In the genomic region with DNA sequence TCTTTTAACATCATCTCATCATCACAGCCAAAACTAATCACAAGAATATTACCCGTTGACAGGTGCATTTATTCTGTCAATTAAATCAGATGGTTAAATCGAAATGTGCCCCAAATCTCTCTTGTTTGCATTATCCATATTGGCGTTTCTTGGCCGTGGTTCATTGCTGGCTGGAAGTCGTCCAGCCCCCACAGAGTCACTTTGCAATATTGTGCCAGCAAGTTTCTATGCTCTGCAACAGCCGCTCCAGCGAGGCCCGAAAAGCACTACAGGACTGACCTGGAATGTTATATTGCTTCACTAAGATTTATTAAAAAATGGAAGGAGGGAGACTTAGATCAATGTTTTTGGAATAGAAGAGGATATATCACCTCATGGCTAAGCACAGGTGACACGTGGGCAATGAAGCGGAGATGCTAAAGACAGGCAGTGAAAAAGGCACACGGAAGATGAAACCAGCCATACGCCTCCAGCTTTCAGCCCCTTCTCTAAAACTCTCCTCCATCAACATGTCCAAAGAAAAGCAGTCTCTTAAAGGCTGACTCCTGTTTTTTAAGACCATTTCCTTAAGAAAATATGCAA, we compare ENCODE assay signal across 16 cellular contexts.
"Had no signal": no experiment of that assay in that cellular context is flagged by ENCODE, and none has a peak within 500 bp of the region (broad histone marks: within the 10 kb centered on the region; RNA-seq: fewer than 3 reads in every experiment).

No MANE protein-coding gene starts in this region.

- H3K27ac ChIP-seq: heart right ventricle, lower lobe of right lung, sigmoid colon, stomach had no signal

- DNase-seq: activated naive CD4-positive, alpha-beta T cell; activated naive CD8-positive, alpha-beta T cell treated with anti-CD3 and anti-CD28 coated beads, Interleukin-2, amount 10 ng/mL, durations not matched to agents 7 days and 5 days; cerebellar nuclear complex; effector memory CD4-positive, alpha-beta T cell; heart right ventricle; left colon; lower lobe of right lung; sigmoid colon; stimulated activated CD4-positive, alpha-beta T cell treated with anti-CD3 and anti-CD28 coated beads, Interleukin-1b, Interleukin-23, amount 100 ng/mL, for 48 hours; stomach; T1000 had no signal

- H3K9me3 Mint-ChIP-seq: activated naive CD8-positive, alpha-beta T cell treated with anti-CD3 and anti-CD28 coated beads, Interleukin-2, amount 10 ng/mL, durations not matched to agents 7 days and 5 days; activated T-helper 1 cell treated with anti-CD3 and anti-CD28 coated beads, Interleukin-12 subunit alpha, Interleukin-12 subunit beta, Interleukin-2, Interleukin-4 antibody, amounts not matched to agents 30 ng/mL and 10 ng/mL and 1 ng/mL, durations not matched to agents 14 hours and 24 hours and 36 hours; dendritic cell treated with granulocyte-macrophage colony-stimulating factor and Interleukin-4, amounts not matched to agents 40 ng/mL and 50 ng/mL, for 4 days had no signal

- ATAC-seq: activated CD4-positive, CD25-positive, alpha-beta regulatory T cell treated with anti-CD3 and anti-CD28 coated beads, Interleukin-2, amount 50 U/mL, for 24 hours; heart right ventricle; left colon; lower lobe of right lung had no signal

- H3K4me3 ChIP-seq: heart right ventricle, lower lobe of right lung, sigmoid colon, stomach had no signal

- H3K4me1 Mint-ChIP-seq: activated naive CD8-positive, alpha-beta T cell treated with anti-CD3 and anti-CD28 coated beads, Interleukin-2, amount 10 ng/mL, durations not matched to agents 7 days and 5 days; mesothelial cell of epicardium had no signal

- H3K27me3 ChIP-seq: heart right ventricle, sigmoid colon, stomach had no signal

- H3K9me3 ChIP-seq: heart right ventricle, lower lobe of right lung, sigmoid colon, stomach had no signal

- H3K27me3 Mint-ChIP-seq: dendritic cell treated with granulocyte-macrophage colony-stimulating factor and Interleukin-4, amounts not matched to agents 40 ng/mL and 50 ng/mL, for 4 days had no signal

- H3K27ac Mint-ChIP-seq: activated naive CD8-positive, alpha-beta T cell treated with anti-CD3 and anti-CD28 coated beads, Interleukin-2, amount 10 ng/mL, durations not matched to agents 7 days and 5 days; activated T-helper 1 cell treated with anti-CD3 and anti-CD28 coated beads, Interleukin-12 subunit alpha, Interleukin-12 subunit beta, Interleukin-2, Interleukin-4 antibody, amounts not matched to agents 30 ng/mL and 10 ng/mL and 1 ng/mL, durations not matched to agents 14 hours and 24 hours and 36 hours; dendritic cell treated with granulocyte-macrophage colony-stimulating factor and Interleukin-4, amounts not matched to agents 40 ng/mL and 50 ng/mL, for 4 days; mesothelial cell of epicardium had no signal

- H3K4me1 ChIP-seq: heart right ventricle, lower lobe of right lung, sigmoid colon, stomach had no signal

- H3K36me3 Mint-ChIP-seq: activated naive CD8-positive, alpha-beta T cell treated with anti-CD3 and anti-CD28 coated beads, Interleukin-2, amount 10 ng/mL, durations not matched to agents 7 days and 5 days; mesothelial cell of epicardium had no signal

- FAIRE-seq: frontal cortex had no signal

- H3K36me3 ChIP-seq: heart right ventricle, lower lobe of right lung, sigmoid colon, stomach had no signal

- H3K4me3 Mint-ChIP-seq: activated naive CD8-positive, alpha-beta T cell treated with anti-CD3 and anti-CD28 coated beads, Interleukin-2, amount 10 ng/mL, durations not matched to agents 7 days and 5 days; activated T-helper 1 cell treated with anti-CD3 and anti-CD28 coated beads, Interleukin-12 subunit alpha, Interleukin-12 subunit beta, Interleukin-2, Interleukin-4 antibody, amounts not matched to agents 30 ng/mL and 10 ng/mL and 1 ng/mL, durations not matched to agents 14 hours and 24 hours and 36 hours; dendritic cell treated with granulocyte-macrophage colony-stimulating factor and Interleukin-4, amounts not matched to agents 40 ng/mL and 50 ng/mL, for 4 days; mesothelial cell of epicardium had no signal
